In genomic region chr6:129498950-129499870, GRCh38 we compare ENCODE assay signal across 8 cellular contexts.
DNase-seq lines count a peak whose midpoint lies in the region; ATAC-seq and TF ChIP-seq lines count a peak whose summit lies in the region.

No MANE protein-coding gene starts in this region.

- H3K9me3 Mint-ChIP-seq in osteocyte (ENCODE audit: unreplicated experiment): no peaks in the 10 kb centered on the region

- peak; percentile 83 for ATAC-seq in HG02588 (IDR thresholded peaks at IDR 0.05; ENCODE audit: unreplicated experiment)
- no peak for ATAC-seq in HG03521 (IDR thresholded peaks at IDR 0.05; ENCODE audit: unreplicated experiment)

- no peaks in the 10 kb centered on the region for H3K36me3 Mint-ChIP-seq in osteocyte (ENCODE audit: unreplicated experiment)

- DNase-seq in AG08395 (ENCODE audit: low spot score) (peak; percentile 47), GM10266 (ENCODE audit: extremely low spot score) (peak; percentile 13), NCI-H146 (lab: John Stamatoyannopoulos, UW) (peak; percentile 58), fibroblast of peridontal ligament (ENCODE audit: extremely low read depth) (peak; percentile 76), osteocyte (ENCODE audit: extremely low spot score, unreplicated experiment) (no peak)

- H3K27ac ChIP-seq in VCaP: no peak overlapping the region

- no peak overlapping the region for H3K4me3 Mint-ChIP-seq in osteocyte (ENCODE audit: unreplicated experiment)

- TF ChIP-seq CTCF in GM10266 (IDR thresholded peaks at IDR 0.05; ENCODE audit: control insufficient read depth, insufficient read depth, low read depth, missing control alignments) (peak; percentile 52), VCaP (conservative IDR thresholded peaks at IDR 0.05) (peak; percentile 77), osteocyte (IDR thresholded peaks at IDR 0.05) (peak; percentile 75)

- peaks cover 31% of the 10 kb centered on the region for H3K4me1 Mint-ChIP-seq in osteocyte (ENCODE audit: unreplicated experiment)

- H3K27me3 Mint-ChIP-seq in osteocyte (ENCODE audit: unreplicated experiment): no peaks in the 10 kb centered on the region

- H3K27ac Mint-ChIP-seq in osteocyte (ENCODE audit: unreplicated experiment): no peak overlapping the region
